ENCODE assay signal across 8 cellular contexts in the genomic region with DNA sequence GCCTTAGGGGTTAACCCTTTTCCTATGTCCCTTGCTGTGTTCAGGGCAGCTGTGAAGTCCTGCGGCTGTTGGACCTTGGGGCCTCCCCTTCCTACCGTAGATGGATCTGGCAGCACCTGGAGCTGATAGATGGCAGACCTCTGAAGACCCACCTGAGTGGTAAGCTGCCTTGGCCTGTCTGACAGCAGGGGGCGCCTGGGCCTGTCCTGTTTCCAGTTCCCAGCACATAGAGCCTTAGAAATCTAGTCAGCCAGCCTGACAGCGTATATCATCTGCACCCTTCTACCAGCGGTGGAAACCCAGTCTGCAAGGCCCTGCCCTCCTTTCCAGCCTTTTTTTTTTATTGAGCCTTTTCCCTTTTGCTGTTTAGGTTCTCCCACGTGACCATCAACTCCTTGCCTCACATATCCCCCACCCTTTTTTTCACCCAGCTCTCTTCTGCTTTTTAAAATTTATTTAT. TPM values are rescaled to one million over a fixed set of nuclear protein-coding genes. Genes with fewer than 3 reads are reported as not detected.
A peak's percentile ranks its signal among the peaks of the same experiment; 100 is the strongest.
DNase-seq lines count a peak whose midpoint lies in the region; ATAC-seq and TF ChIP-seq lines count a peak whose summit lies in the region.

No MANE protein-coding gene starts in this region.

- no peaks in the 10 kb centered on the region for H3K27me3 ChIP-seq in foreskin keratinocyte

- peak; percentile 69 for ATAC-seq in foreskin keratinocyte
- no peak for ATAC-seq in HG02588 (IDR thresholded peaks at IDR 0.05; ENCODE audit: unreplicated experiment)

- TF ChIP-seq CTCF in foreskin keratinocyte (conservative IDR thresholded peaks at IDR 0.05): peak; percentile 93

- H3K4me1 ChIP-seq in foreskin keratinocyte: no peaks in the 10 kb centered on the region

- H3K27ac ChIP-seq in foreskin keratinocyte (no peak overlapping the region), substantia nigra (ENCODE audit: low read depth, low read length, poor library complexity, severe bottlenecking) (no peak overlapping the region)

- DNase-seq in EH (ENCODE audit: low read depth) (peak; percentile 79), NCI-H1048 (lab: John Stamatoyannopoulos, UW) (peak; percentile 58), SHP77 treated with DMSO at 0.1 percent for 48 hours (lab: John Stamatoyannopoulos, UW) (peak; percentile 72), foreskin keratinocyte (peak in 1 of 2 donors; percentile 55), non-pigmented ciliary epithelial cell (ENCODE audit: low read depth) (peak; percentile 36), substantia nigra (lab: John Stamatoyannopoulos, UW) (peak in 47 of 49 donors; percentile 4 to 80 (median 54))
- peak; percentile 71 for DNase-seq in activated effector memory CD4-positive, alpha-beta T cell treated with Interleukin-2 at 50 U/mL for 16 hours

RNA-seq across cellular contexts. Expression of a gene that starts 26.6 kb away (rescaled TPM):
- total RNA-seq in foreskin keratinocyte: 1.4 and 1.8 TPM in 2 replicates
- 2.4 and 2.6 TPM in 2 replicates for polyA plus RNA-seq in foreskin keratinocyte

RNA-seq across cellular contexts. Expression of a gene that starts 40.7 kb away (rescaled TPM):
- 37.6 and 40.5 TPM in 2 replicates for total RNA-seq in foreskin keratinocyte
- polyA plus RNA-seq in foreskin keratinocyte: 54.4 and 64.6 TPM in 2 replicates
